ENCODE assay signal across 30 cellular contexts in the genomic region with DNA sequence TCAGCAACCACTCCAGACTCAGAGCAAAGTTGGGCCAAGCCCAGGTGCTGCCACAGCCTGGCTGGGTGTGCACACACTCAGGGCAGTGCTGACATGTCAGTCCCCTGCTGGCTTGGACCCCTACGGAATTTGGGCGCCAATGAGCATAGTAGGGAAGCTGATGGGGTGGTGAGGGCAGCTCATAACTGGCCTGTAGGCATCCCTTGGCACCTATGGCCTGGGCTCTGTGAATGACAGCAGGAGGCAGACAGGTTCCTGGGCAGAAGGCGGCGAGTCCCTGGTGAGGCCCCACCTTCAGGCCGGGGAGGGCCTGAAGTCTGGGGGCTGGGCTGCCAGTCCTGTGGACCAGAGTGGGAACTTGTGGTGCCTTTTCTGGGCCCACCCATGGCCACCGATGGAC. TPM values are rescaled to one million over a fixed set of nuclear protein-coding genes. Genes with fewer than 3 reads are reported as not detected.
"Had no signal": no experiment of that assay in that cellular context is flagged by ENCODE, and none has a peak within 500 bp of the region (broad histone marks: within the 10 kb centered on the region; RNA-seq: fewer than 3 reads in every experiment).

No MANE protein-coding gene starts in this region.

- H3K4me1 Mint-ChIP-seq: stimulated activated effector memory CD8-positive, alpha-beta T cell treated with anti-CD3 and anti-CD28 coated beads, Interleukin-12 subunit alpha, Interleukin-12 subunit beta, amount 100 ng/mL, for 72 hours had no signal

- H3K4me3 ChIP-seq: stomach, suprapubic skin, testis, thoracic aorta, thyroid gland, tibial artery, tibial nerve, transverse colon, upper lobe of left lung, upper lobe of right lung, uterus, vagina had no signal

- H3K27me3 Mint-ChIP-seq: stimulated activated memory B cell treated with anti-CD40 and anti-IgM and Interleukin-4, amounts not matched to agents 10 μg/mL and 1 μg/mL and 100 μg/mL, for 72 hours; stimulated activated naive CD8-positive, alpha-beta T cell treated with anti-CD3 and anti-CD28 coated beads, Interleukin-15, amount 100 ng/mL, for 72 hours had no signal

- H3K9me3 ChIP-seq: stomach, suprapubic skin, testis, thoracic aorta, thyroid gland, tibial nerve, transverse colon, upper lobe of left lung, upper lobe of right lung, uterus, vagina had no signal

- DNase-seq: stimulated activated CD4-positive, alpha-beta T cell treated with anti-CD3 and anti-CD28 coated beads, Interleukin-2, amount 100 ng/mL, for 48 hours; stimulated activated CD4-positive, alpha-beta T cell treated with anti-CD3 and anti-CD28 coated beads, Interleukin-4, amount 100 ng/mL, for 1 hour; stimulated activated CD4-positive, alpha-beta T cell treated with anti-CD3 and anti-CD28 coated beads, Interleukin-4, amount 100 ng/mL, for 24 hours; stimulated activated CD4-positive, alpha-beta T cell treated with anti-CD3 and anti-CD28 coated beads, Interleukin-4, amount 100 ng/mL, for 4 hours; stimulated activated CD8-positive, alpha-beta memory T cell treated with anti-CD3 and anti-CD28 coated beads, Interleukin-4, amount 100 ng/mL, for 48 hours; stimulated activated naive B cell treated with anti-CD40 and anti-IgM and Interleukin-4, amounts not matched to agents 10 μg/mL and 1 μg/mL and 100 μg/mL, for 72 hours; stimulated activated naive CD4-positive, alpha-beta T cell; stimulated activated naive CD4-positive, alpha-beta T cell treated with Interleukin-2 at 50 U/mL for 16 hours; stimulated activated naive CD8-positive, alpha-beta T cell treated with anti-CD3 and anti-CD28 coated beads, Interleukin-15, amount 100 ng/mL, for 72 hours; stimulated activated naive CD8-positive, alpha-beta T cell treated with anti-CD3 and anti-CD28 coated beads, Interleukin-15, Interleukin-2, amounts not matched to agents 100 U/mL and 50 U/mL, for 24 hours; stomach; substantia nigra; testis; thyroid gland; tibial artery; transverse colon; trophoblast cell; upper lobe of right lung; uterus had no signal

- H3K36me3 Mint-ChIP-seq: stimulated activated effector memory CD8-positive, alpha-beta T cell treated with anti-CD3 and anti-CD28 coated beads, Interleukin-12 subunit alpha, Interleukin-12 subunit beta, amount 100 ng/mL, for 72 hours; stimulated activated memory B cell treated with anti-CD40 and anti-IgM and Interleukin-4, amounts not matched to agents 10 μg/mL and 1 μg/mL and 100 μg/mL, for 72 hours; stimulated activated naive B cell treated with anti-CD40 and anti-IgM and Interleukin-4, amounts not matched to agents 10 μg/mL and 1 μg/mL and 100 μg/mL, for 72 hours; type B pancreatic cell had no signal

- H3K4me3 Mint-ChIP-seq: stimulated activated effector memory CD8-positive, alpha-beta T cell treated with anti-CD3 and anti-CD28 coated beads, Interleukin-12 subunit alpha, Interleukin-12 subunit beta, amount 100 ng/mL, for 72 hours; stimulated activated memory B cell treated with anti-CD40 and anti-IgM and Interleukin-4, amounts not matched to agents 10 μg/mL and 1 μg/mL and 100 μg/mL, for 72 hours; stimulated activated naive B cell treated with anti-CD40 and anti-IgM and Interleukin-4, amounts not matched to agents 10 μg/mL and 1 μg/mL and 100 μg/mL, for 72 hours; stimulated activated naive CD8-positive, alpha-beta T cell treated with anti-CD3 and anti-CD28 coated beads, Interleukin-15, amount 100 ng/mL, for 72 hours; stimulated activated naive CD8-positive, alpha-beta T cell treated with anti-CD3 and anti-CD28 coated beads, Interleukin-15, Interleukin-2, amounts not matched to agents 100 ng/mL and 50 ng/mL, for 24 hours; type B pancreatic cell had no signal

- H3K36me3 ChIP-seq: stomach, suprapubic skin, thoracic aorta, thyroid gland, tibial artery, tibial nerve, transverse colon, upper lobe of left lung, upper lobe of right lung, uterus, vagina had no signal

- H3K27me3 ChIP-seq: stomach, suprapubic skin, testis, thyroid gland, tibial artery, tibial nerve, transverse colon, upper lobe of left lung, upper lobe of right lung, uterus, vagina had no signal

- H3K9me3 Mint-ChIP-seq: stimulated activated effector memory CD8-positive, alpha-beta T cell treated with anti-CD3 and anti-CD28 coated beads, Interleukin-12 subunit alpha, Interleukin-12 subunit beta, amount 100 ng/mL, for 72 hours; stimulated activated memory B cell treated with anti-CD40 and anti-IgM and Interleukin-4, amounts not matched to agents 10 μg/mL and 1 μg/mL and 100 μg/mL, for 72 hours; stimulated activated naive B cell treated with anti-CD40 and anti-IgM and Interleukin-4, amounts not matched to agents 10 μg/mL and 1 μg/mL and 100 μg/mL, for 72 hours; stimulated activated naive CD8-positive, alpha-beta T cell treated with anti-CD3 and anti-CD28 coated beads, Interleukin-15, amount 100 ng/mL, for 72 hours; stimulated activated naive CD8-positive, alpha-beta T cell treated with anti-CD3 and anti-CD28 coated beads, Interleukin-15, Interleukin-2, amounts not matched to agents 100 ng/mL and 50 ng/mL, for 24 hours; type B pancreatic cell had no signal

- H3K4me1 ChIP-seq: stomach, suprapubic skin, testis, thyroid gland, tibial artery, tibial nerve, transverse colon, upper lobe of left lung, upper lobe of right lung, uterus, vagina had no signal

- ATAC-seq: stimulated activated effector memory CD8-positive, alpha-beta T cell treated with anti-CD3 and anti-CD28 coated beads, Interleukin-12 subunit alpha, Interleukin-12 subunit beta, amount 100 ng/mL, for 72 hours; stimulated activated memory B cell treated with anti-CD40 and anti-IgM and Interleukin-4, amounts not matched to agents 10 μg/mL and 1 μg/mL and 100 μg/mL, for 72 hours; stimulated activated naive B cell treated with anti-CD40 and anti-IgM and Interleukin-4, amounts not matched to agents 10 μg/mL and 1 μg/mL and 100 μg/mL, for 72 hours; stimulated activated naive CD8-positive, alpha-beta T cell treated with anti-CD3 and anti-CD28 coated beads, Interleukin-15, amount 100 ng/mL, for 72 hours; stimulated activated naive CD8-positive, alpha-beta T cell treated with anti-CD3 and anti-CD28 coated beads, Interleukin-15, Interleukin-2, amounts not matched to agents 100 U/mL and 50 U/mL, for 24 hours; upper lobe of right lung had no signal

- H3K27ac ChIP-seq: stomach, suprapubic skin, testis, thoracic aorta, thyroid gland, tibial artery, tibial nerve, transverse colon, upper lobe of left lung, upper lobe of right lung, uterus, vagina had no signal

RNA-seq across cellular contexts. Expression of gene HSFX2, which starts 52.4 kb away (rescaled TPM):
- total RNA-seq: temporal lobe, transverse colon, upper lobe of right lung, ureter, uterus, vagina had no signal
